Comparison of ENCODE assay signal across 15 cellular contexts in the genomic region with DNA sequence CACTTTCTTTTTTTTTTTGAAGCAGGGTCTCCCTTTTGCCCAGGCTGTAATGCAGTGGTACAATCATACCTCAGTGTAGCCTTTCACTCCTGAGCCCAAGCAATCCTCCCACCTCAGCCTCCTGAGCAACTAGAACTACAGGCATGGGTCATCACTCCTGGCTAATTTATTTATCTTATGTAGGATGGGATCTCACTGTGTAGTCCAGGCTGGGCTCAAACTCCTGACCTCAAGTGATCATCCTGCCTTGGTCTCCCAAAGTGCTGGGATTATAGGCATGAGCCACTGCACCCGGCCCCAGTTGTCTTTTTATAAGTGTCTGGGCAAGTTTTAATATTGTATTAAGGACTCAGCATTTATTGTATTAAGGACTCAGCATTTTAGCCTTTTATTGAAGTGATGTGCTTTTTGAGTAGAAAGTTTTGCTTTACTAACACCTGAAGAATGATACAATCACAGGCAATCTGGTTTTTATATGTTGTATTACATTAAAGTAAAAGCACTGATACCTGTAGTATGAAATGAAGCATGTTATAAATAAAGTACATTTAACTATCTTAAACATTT.
"Had no signal": no experiment of that assay in that cellular context is flagged by ENCODE, and none has a peak within 500 bp of the region (broad histone marks: within the 10 kb centered on the region; RNA-seq: fewer than 3 reads in every experiment).

No MANE protein-coding gene starts in this region.

- H3K4me1 Mint-ChIP-seq: brain, WTC11 had no signal

- H3K4me3 ChIP-seq: esophagus squamous epithelium, sigmoid colon, tibial artery, vagina had no signal

- H3K27ac ChIP-seq: tibial artery, vagina had no signal

- H3K9me3 Mint-ChIP-seq: brain; natural killer cell treated with Interleukin-12 subunit alpha and Interleukin-12 subunit beta and Interleukin-15 and Interleukin-18, amount 100 ng/mL, for 72 hours; WTC11 had no signal

- H3K36me3 Mint-ChIP-seq: natural killer cell treated with Interleukin-12 subunit alpha and Interleukin-12 subunit beta and Interleukin-15 and Interleukin-18, amount 100 ng/mL, for 72 hours had no signal

- H3K27me3 Mint-ChIP-seq: activated CD4-positive, alpha-beta T cell treated with anti-CD3 and anti-CD28 coated beads for 36 hours; activated CD8-positive, alpha-beta memory T cell treated with anti-CD3 and anti-CD28 coated beads, Interleukin-2, amount 10 ng/mL, durations not matched to agents 7 days and 5 days; brain; natural killer cell treated with Interleukin-12 subunit alpha and Interleukin-12 subunit beta and Interleukin-15 and Interleukin-18, amount 100 ng/mL, for 72 hours had no signal

- ATAC-seq: activated CD4-positive, alpha-beta T cell treated with anti-CD3 and anti-CD28 coated beads for 36 hours; activated CD8-positive, alpha-beta memory T cell treated with anti-CD3 and anti-CD28 coated beads, Interleukin-2, amount 10 ng/mL, durations not matched to agents 7 days and 5 days; natural killer cell treated with Interleukin-12 subunit alpha and Interleukin-12 subunit beta and Interleukin-15 and Interleukin-18, amount 100 ng/mL, for 72 hours; WTC11 had no signal

- H3K4me3 Mint-ChIP-seq: activated CD4-positive, alpha-beta T cell treated with anti-CD3 and anti-CD28 coated beads for 36 hours; activated CD8-positive, alpha-beta memory T cell treated with anti-CD3 and anti-CD28 coated beads, Interleukin-2, amount 10 ng/mL, durations not matched to agents 7 days and 5 days; brain; natural killer cell treated with Interleukin-12 subunit alpha and Interleukin-12 subunit beta and Interleukin-15 and Interleukin-18, amount 100 ng/mL, for 72 hours; WTC11 had no signal

- DNase-seq: activated CD4-positive, alpha-beta T cell treated with anti-CD3 and anti-CD28 coated beads for 36 hours; activated CD4-positive, alpha-beta T cell treated with anti-CD3 and anti-CD28 coated beads, Interleukin-2, amount 50 U/mL, for 48 hours; activated CD8-positive, alpha-beta memory T cell treated with anti-CD3 and anti-CD28 coated beads, Interleukin-2, amount 10 ng/mL, durations not matched to agents 7 days and 5 days; anterior cingulate cortex; effector memory CD4-positive, alpha-beta T cell; esophagus squamous epithelium; sigmoid colon; stimulated activated CD8-positive, alpha-beta memory T cell treated with anti-CD3 and anti-CD28 coated beads, Interleukin-4, amount 100 ng/mL, for 48 hours; stimulated activated naive CD4-positive, alpha-beta T cell treated with Interleukin-2 at 50 U/mL for 16 hours; substantia nigra; tibial artery had no signal

- H3K27me3 ChIP-seq: esophagus squamous epithelium, sigmoid colon, tibial artery, vagina had no signal

- H3K27ac Mint-ChIP-seq: activated CD4-positive, alpha-beta T cell treated with anti-CD3 and anti-CD28 coated beads for 36 hours; activated CD8-positive, alpha-beta memory T cell treated with anti-CD3 and anti-CD28 coated beads, Interleukin-2, amount 10 ng/mL, durations not matched to agents 7 days and 5 days; brain; natural killer cell treated with Interleukin-12 subunit alpha and Interleukin-12 subunit beta and Interleukin-15 and Interleukin-18, amount 100 ng/mL, for 72 hours; WTC11 had no signal

- H3K9me3 ChIP-seq: esophagus squamous epithelium, sigmoid colon, tibial artery, vagina had no signal
